ENCODE assay signal across 11 cellular contexts in genomic region chr2:69054431-69054830, GRCh38. TPM values are rescaled to one million over a fixed set of nuclear protein-coding genes. Genes with fewer than 3 reads are reported as not detected.
DNase-seq lines count a peak whose midpoint lies in the region; ATAC-seq and TF ChIP-seq lines count a peak whose summit lies in the region.
"Had no signal": no experiment of that assay in that cellular context is flagged by ENCODE, and none has a peak within 500 bp of the region (broad histone marks: within the 10 kb centered on the region; RNA-seq: fewer than 3 reads in every experiment).

No MANE protein-coding gene starts in this region.

- no peak overlapping the region for H3K4me3 ChIP-seq in breast epithelium
- peak overlapping the region; percentile 12 for H3K4me3 ChIP-seq in adipocyte (ENCODE audit: low read length)
- H3K4me3 ChIP-seq: body of pancreas had no signal

- TF ChIP-seq POLR2A in breast epithelium (IDR thresholded peaks at IDR 0.05), result no peak

- TF ChIP-seq CTCF in breast epithelium (IDR thresholded peaks at IDR 0.05), result no peak
- no peak for TF ChIP-seq CTCF in MCF 10A (IDR thresholded peaks at IDR 0.05; ENCODE audit: unreplicated experiment)
- no peak for TF ChIP-seq CTCF in osteocyte (IDR thresholded peaks at IDR 0.05)

- no peak for DNase-seq in breast epithelium (ENCODE audit: low spot score in 2 of 2)
- DNase-seq in MCF 10A (ENCODE audit: unreplicated experiment), result no peak
- no peak for DNase-seq in adipocyte (ENCODE audit: low read depth)
- DNase-seq in stromal cell of bone marrow (ENCODE audit: low read depth), result peak; percentile 67
- no peak for DNase-seq in osteocyte (ENCODE audit: extremely low spot score, unreplicated experiment)
- no peak for DNase-seq in middle frontal gyrus (ENCODE audit: extremely low spot score, low spot score)
- DNase-seq: AML-193, body of pancreas, T1000 had no signal

- no TSS peak for BruUV-seq in MCF 10A (replicated peaks; lab: Mats Ljungman, UMichigan)

- H3K4me1 ChIP-seq in breast epithelium (no peaks in the 10 kb centered on the region), adipocyte (ENCODE audit: control insufficient read depth, insufficient read depth, low read length) (peaks cover 30% of the 10 kb centered on the region)
- H3K4me1 ChIP-seq: body of pancreas had no signal

- no peaks in the 10 kb centered on the region for H3K9me3 Mint-ChIP-seq in MCF 10A (ENCODE audit: unreplicated experiment)
- H3K9me3 Mint-ChIP-seq in osteocyte (ENCODE audit: unreplicated experiment), result peaks cover 13% of the 10 kb centered on the region

- ATAC-seq in HG02852 (IDR thresholded peaks at IDR 0.05; ENCODE audit: unreplicated experiment) (peak; percentile 99), GM19467 (IDR thresholded peaks at IDR 0.05; ENCODE audit: unreplicated experiment) (no peak)
- ATAC-seq: body of pancreas had no signal

- H3K27me3 ChIP-seq in breast epithelium (no peaks in the 10 kb centered on the region), adipocyte (replicated peaks; ENCODE audit: control insufficient read depth, insufficient read depth, low read length) (no peaks in the 10 kb centered on the region)
- H3K27me3 ChIP-seq: body of pancreas had no signal

- no peaks in the 10 kb centered on the region for H3K9me3 ChIP-seq in breast epithelium
- H3K9me3 ChIP-seq in adipocyte (ENCODE audit: control insufficient read depth, low read length), result no peaks in the 10 kb centered on the region
- H3K9me3 ChIP-seq: body of pancreas had no signal

- intact Hi-C loops in breast epithelium (cut with DNase I; ENCODE audit: low total_unique reads), result no loop called here
- intact Hi-C loops in MCF 10A (cut with micrococcal nuclease), result no loop called here

- H3K36me3 ChIP-seq in breast epithelium (no peaks in the 10 kb centered on the region), adipocyte (ENCODE audit: control insufficient read depth, insufficient read depth, low read length, severe bottlenecking) (no peaks in the 10 kb centered on the region)

- peaks cover 7% of the 10 kb centered on the region for H3K4me1 Mint-ChIP-seq in MCF 10A (ENCODE audit: insufficient read depth, unreplicated experiment)
- H3K4me1 Mint-ChIP-seq in osteocyte (ENCODE audit: unreplicated experiment), result peaks cover 4% of the 10 kb centered on the region

- no peak overlapping the region for H3K27ac Mint-ChIP-seq in MCF 10A (ENCODE audit: low read depth, unreplicated experiment)
- no peak overlapping the region for H3K27ac Mint-ChIP-seq in osteocyte (ENCODE audit: unreplicated experiment)

- peak overlapping the region; percentile 34 to 72 for H3K27ac ChIP-seq in breast epithelium
- H3K27ac ChIP-seq: body of pancreas had no signal

- H3K9ac ChIP-seq in adipocyte (ENCODE audit: low read length), result no peak overlapping the region

- CTCF ChIA-PET in MCF 10A (lab: Yijun Ruan, JAX), result interaction anchor here (0.7 kb wide), 1 partner anchor 45 kb away, joined by 3 read pairs; no protein-coding TSS in a partner anchor

- no peaks in the 10 kb centered on the region for H3K27me3 Mint-ChIP-seq in MCF 10A (ENCODE audit: insufficient read depth, unreplicated experiment)
- H3K27me3 Mint-ChIP-seq in osteocyte (ENCODE audit: unreplicated experiment), result no peaks in the 10 kb centered on the region

- POLR2A ChIA-PET in MCF 10A (lab: Yijun Ruan, JAX), result no interaction called here

- no peak overlapping the region for H3K4me3 Mint-ChIP-seq in MCF 10A (ENCODE audit: unreplicated experiment)
- H3K4me3 Mint-ChIP-seq in osteocyte (ENCODE audit: unreplicated experiment), result no peak overlapping the region

- H3K36me3 Mint-ChIP-seq in MCF 10A (ENCODE audit: insufficient read depth, unreplicated experiment) (peaks cover 6% of the 10 kb centered on the region), osteocyte (ENCODE audit: unreplicated experiment) (peaks cover 22% of the 10 kb centered on the region)

RNA-seq across cellular contexts. Expression of gene ANTXR1, which starts 41.5 kb away (rescaled TPM):
- total RNA-seq in breast epithelium (10 to 100 TPM; 52.7 to 72.8 (median 68.8) TPM), MCF 10A (2022) (33.1 and 33.8 TPM in 2 replicates), osteocyte (144 and 149 TPM in 2 replicates)
